ENCODE assay signal across 17 cellular contexts in the genomic region with DNA sequence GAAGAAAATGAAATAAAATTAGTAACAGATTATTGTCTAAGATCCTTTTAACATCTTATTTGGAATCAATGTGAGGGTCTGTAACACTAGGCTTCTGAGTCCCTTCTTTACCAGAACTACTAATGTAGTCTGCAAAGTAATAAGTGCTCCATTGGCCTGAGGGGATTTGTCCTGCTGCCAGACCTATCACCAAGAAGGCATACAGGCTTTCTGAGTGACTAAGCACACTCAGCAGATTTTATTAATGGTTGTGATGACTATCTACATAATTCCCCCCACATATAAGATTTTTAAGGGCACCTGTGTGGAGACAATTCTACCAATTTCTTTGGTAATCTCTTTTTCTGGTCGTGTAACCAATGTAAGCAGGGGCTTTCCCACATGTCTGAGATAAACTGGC.
DNase-seq lines count a peak whose midpoint lies in the region; ATAC-seq and TF ChIP-seq lines count a peak whose summit lies in the region.
"Had no signal": no experiment of that assay in that cellular context is flagged by ENCODE, and none has a peak within 500 bp of the region (broad histone marks: within the 10 kb centered on the region; RNA-seq: fewer than 3 reads in every experiment).

No MANE protein-coding gene starts in this region.

- CTCF ChIA-PET in PC-9 (lab: Charles Lee), result no interaction called here

- POLR2A ChIA-PET in PC-9 (lab: Charles Lee; ENCODE audit: unreplicated experiment), result interaction anchor here (0.6 kb wide), 1 partner anchor 72 kb away, joined by 3 read pairs; no protein-coding TSS in a partner anchor

- no peaks in the 10 kb centered on the region for H3K4me1 Mint-ChIP-seq in CD14-positive monocyte

- no peaks in the 10 kb centered on the region for H3K27me3 Mint-ChIP-seq in CD14-positive monocyte (ENCODE audit: low read depth in 3 of 3)
- H3K27me3 Mint-ChIP-seq: CD4-positive, alpha-beta T cell had no signal

- H3K9me2 ChIP-seq in PC-9 (ENCODE audit: insufficient read depth), result no peaks in the 10 kb centered on the region; the same call in 1 of the 2 replicates

- no peak overlapping the region for H2AFZ ChIP-seq in PC-9

- BruUV-seq in PC-9 (replicated peaks; lab: Mats Ljungman, UMichigan), result no TSS peak

- 58% methylated on average over 1 of the region's 1 CpG for WGBS in prostate gland

- DNase-seq in Daoy (ENCODE audit: low read depth) (peak; percentile 33), PC-9 (peak; percentile 12 to 44), epithelial cell of prostate (ENCODE audit: low read depth, low spot score) (peak; percentile 22), left kidney (ENCODE audit: low read depth, low spot score) (peak; percentile 27), prostate gland (ENCODE audit: low spot score) (no peak), CD14-positive monocyte (ENCODE audit: low spot score) (no peak)
- DNase-seq: AML-193; CD4-positive, alpha-beta T cell; H7; Kasumi-1; MV-4-11; NCI-H1436; NCI-H2081; NCI-H524 treated with DMSO at 0.1 percent for 48 hours had no signal

- intact Hi-C loops in PC-9 (cut with micrococcal nuclease; ENCODE audit: unreplicated experiment) (no loop called here), prostate gland (cut with DNase I) (no loop called here), CD14-positive monocyte (cut with micrococcal nuclease) (no loop called here)

- H3K27me3 ChIP-seq in PC-9 (ENCODE audit: insufficient read depth, low read depth) (no peaks in the 10 kb centered on the region), prostate gland (replicated peaks; ENCODE audit: insufficient read depth) (no peaks in the 10 kb centered on the region)

- no peak for TF ChIP-seq POLR2A in prostate gland (IDR thresholded peaks at IDR 0.05)

- no peaks in the 10 kb centered on the region for H3K4me1 ChIP-seq in PC-9 (replicated peaks; ENCODE audit: insufficient read depth)
- H3K4me1 ChIP-seq in prostate gland (replicated peaks), result no peaks in the 10 kb centered on the region

- H3K27ac Mint-ChIP-seq in CD14-positive monocyte, result no peak overlapping the region
- H3K27ac Mint-ChIP-seq: CD4-positive, alpha-beta T cell had no signal

- no peak for TF ChIP-seq CTCF in PC-9 (conservative IDR thresholded peaks at IDR 0.05)
- no peak for TF ChIP-seq CTCF in prostate gland (IDR thresholded peaks at IDR 0.05)
- TF ChIP-seq CTCF in CD14-positive monocyte (IDR thresholded peaks at IDR 0.05), result no peak

- no peaks in the 10 kb centered on the region for H3K79me2 ChIP-seq in PC-9 (ENCODE audit: low read depth)

- H3K36me3 Mint-ChIP-seq in CD14-positive monocyte, result no peaks in the 10 kb centered on the region

- H3K36me3 ChIP-seq in PC-9 (ENCODE audit: low read depth), result no peaks in the 10 kb centered on the region
- H3K36me3 ChIP-seq in prostate gland, result no peaks in the 10 kb centered on the region

- no peak for ATAC-seq in HG03159 (IDR thresholded peaks at IDR 0.05; ENCODE audit: unreplicated experiment)
- ATAC-seq in GM18517 (IDR thresholded peaks at IDR 0.05; ENCODE audit: unreplicated experiment), result no peak
- ATAC-seq: Right ventricle myocardium inferior had no signal

- H4K20me1 ChIP-seq in PC-9 (ENCODE audit: insufficient read depth), result no peaks in the 10 kb centered on the region

- H3K9me3 ChIP-seq in PC-9 (ENCODE audit: insufficient read depth, low read depth) (no peaks in the 10 kb centered on the region), prostate gland (no peaks in the 10 kb centered on the region)

- H3F3A ChIP-seq in PC-9 (ENCODE audit: insufficient read depth, low read depth), result no peaks in the 10 kb centered on the region

- H3K4me3 ChIP-seq in PC-9 (no peak overlapping the region), prostate gland (no peak overlapping the region)

- peaks cover 0 to 6% (median 2%) of the 10 kb centered on the region in 7 donors for H3K9me3 Mint-ChIP-seq in CD14-positive monocyte

- no peak overlapping the region for H3K4me2 ChIP-seq in PC-9

- H3K4me3 Mint-ChIP-seq in CD14-positive monocyte, result no peak overlapping the region
- H3K4me3 Mint-ChIP-seq: CD4-positive, alpha-beta T cell had no signal

- H3K27ac ChIP-seq in PC-9 (no peak overlapping the region), epithelial cell of prostate (no peak overlapping the region), prostate gland (no peak overlapping the region)

Comparison
In these comparisons a context has a peak if more than half of its experiments do, and no peak if none do; other contexts are left out.
1. DNase-seq: peak in Daoy (single experiment), PC-9 (2 of 2), epithelial cell of prostate (single experiment) and left kidney (single experiment); none in prostate gland (single experiment) and CD14-positive monocyte (single experiment).